In genomic region chr12:24431872-24432271, GRCh38 we compare ENCODE assay signal across 25 cellular contexts.
"Had no signal": no experiment of that assay in that cellular context is flagged by ENCODE, and none has a peak within 500 bp of the region (broad histone marks: within the 10 kb centered on the region; RNA-seq: fewer than 3 reads in every experiment).

No MANE protein-coding gene starts in this region.

- H3K4me3 ChIP-seq: colonic mucosa, esophagus squamous epithelium, gastrocnemius medialis, heart right ventricle, left lung, lower lobe of right lung, mucosa of descending colon had no signal

- H3K27me3 ChIP-seq: colonic mucosa, esophagus squamous epithelium, gastrocnemius medialis, heart right ventricle, left lung had no signal

- FAIRE-seq: endometrium, islet of Langerhans, keratinocyte had no signal

- H3K9me3 ChIP-seq: colonic mucosa, esophagus squamous epithelium, gastrocnemius medialis, left lung, lower lobe of right lung, mucosa of descending colon had no signal

- DNase-seq: colonic mucosa; cortex of kidney; effector CD8-positive, alpha-beta T cell; effector memory CD8-positive, alpha-beta T cell; endodermal cell; erythroblast; esophagus squamous epithelium; foreskin fibroblast; foreskin melanocyte; gastrocnemius medialis; glutamatergic neuron; head of caudate nucleus; heart right ventricle; hippocampal formation; left cardiac atrium; left lung; left ventricle myocardium superior; lower lobe of right lung; mesenchymal stem cell; mucosa of descending colon; naive B cell had no signal

- H3K4me1 ChIP-seq: colonic mucosa, esophagus squamous epithelium, gastrocnemius medialis, heart right ventricle, left lung, lower lobe of right lung had no signal

- H3K36me3 ChIP-seq: colonic mucosa, esophagus squamous epithelium, gastrocnemius medialis, heart right ventricle, left lung, lower lobe of right lung had no signal

- H3K27ac ChIP-seq: colonic mucosa, epithelial cell of prostate, esophagus squamous epithelium, gastrocnemius medialis, heart right ventricle, left lung, lower lobe of right lung had no signal
